Comparison of ENCODE assay signal across 9 cellular contexts in the genomic region with DNA sequence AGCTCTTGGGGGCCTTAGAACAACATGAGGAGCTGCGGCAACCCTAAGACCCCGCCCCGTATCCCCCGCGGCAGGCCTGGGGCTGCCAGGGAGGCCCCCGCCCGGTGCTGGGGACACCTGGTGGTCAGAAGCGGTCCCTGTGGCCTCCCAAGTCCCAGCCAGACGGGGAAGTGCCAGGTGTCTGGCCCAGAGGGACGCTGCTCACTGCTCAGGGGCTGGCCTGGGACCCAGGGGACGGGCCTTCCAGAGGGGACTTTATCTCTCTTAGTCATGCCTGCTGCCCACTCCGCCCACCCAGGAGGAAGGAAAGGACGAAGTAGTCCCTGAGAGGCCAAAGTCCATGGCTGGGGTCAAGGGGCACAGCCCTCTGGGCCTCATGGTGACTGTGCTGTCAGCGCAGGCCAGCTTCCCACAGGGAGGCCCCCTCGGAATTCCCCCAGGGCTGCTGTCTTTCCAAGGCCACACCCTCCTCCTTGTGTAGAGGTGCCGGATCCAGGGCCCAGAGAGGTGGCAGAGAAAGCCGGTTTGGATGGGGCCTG. TPM values are rescaled to one million over a fixed set of nuclear protein-coding genes. Genes with fewer than 3 reads are reported as not detected.
DNase-seq lines count a peak whose midpoint lies in the region; ATAC-seq and TF ChIP-seq lines count a peak whose summit lies in the region.
"Had no signal": no experiment of that assay in that cellular context is flagged by ENCODE, and none has a peak within 500 bp of the region (broad histone marks: within the 10 kb centered on the region; RNA-seq: fewer than 3 reads in every experiment).

No MANE protein-coding gene starts in this region.

- H3K9me3 ChIP-seq in heart left ventricle (no peaks in the 10 kb centered on the region), OCI-LY1 (ENCODE audit: low read length) (no peaks in the 10 kb centered on the region), transverse colon (no peaks in the 10 kb centered on the region)

- TF ChIP-seq POLR2A in heart left ventricle (IDR thresholded peaks at IDR 0.05) (no peak), transverse colon (IDR thresholded peaks at IDR 0.05) (no peak)

- no peak overlapping the region for H3K27ac Mint-ChIP-seq in glutamatergic neuron (ENCODE audit: unreplicated experiment)

- WGBS in heart left ventricle, 4 donors, result 55 to 72% (median 68%) methylated on average over 5 to 17 of the region's 17 CpGs
- WGBS in transverse colon (ENCODE audit: low coverage in 1 of 2), 2 donors, result 58 to 79% methylated on average over 3 to 10 of the region's 17 CpGs

- peak; percentile 5 to 38 (median 24) for TF ChIP-seq CTCF in heart left ventricle (IDR thresholded peaks at IDR 0.05)
- TF ChIP-seq CTCF in OCI-LY1 (IDR thresholded peaks at IDR 0.05; ENCODE audit: low read length), result peak; percentile 25; the same call in 1 of the 2 replicates
- peak; percentile 59 for TF ChIP-seq CTCF in glutamatergic neuron (IDR thresholded peaks at IDR 0.05; ENCODE audit: partially characterized antibody, unreplicated experiment)
- peak in 4 of 5 experiments; percentile 8 to 36 (median 26) for TF ChIP-seq CTCF in transverse colon (IDR thresholded peaks at IDR 0.05)

- H3K4me2 ChIP-seq in OCI-LY1 (ENCODE audit: low read length), result no peak overlapping the region

- no peaks in the 10 kb centered on the region for H3K79me2 ChIP-seq in OCI-LY1 (ENCODE audit: insufficient read depth, low read length)

- H3K4me1 ChIP-seq in heart left ventricle, result peaks cover 0 to 13% (median 8%) of the 10 kb centered on the region in 12 donors
- H3K4me1 ChIP-seq in OCI-LY1 (ENCODE audit: insufficient read depth, low read length, severe bottlenecking), result peaks cover 51% of the 10 kb centered on the region
- peaks cover 0 to 16% (median 10%) of the 10 kb centered on the region in 4 donors for H3K4me1 ChIP-seq in transverse colon

- H3K27ac ChIP-seq in heart left ventricle (no peak overlapping the region), OCI-LY1 (ENCODE audit: low read depth, low read length, poor library complexity, severe bottlenecking) (peak overlapping the region; percentile 77), transverse colon (no peak overlapping the region)
- H3K27ac ChIP-seq: coronary artery had no signal

- peaks cover 0 to 79% (median 16%) of the 10 kb centered on the region in 9 donors for H3K36me3 ChIP-seq in heart left ventricle
- peaks cover 90% of the 10 kb centered on the region for H3K36me3 ChIP-seq in OCI-LY1 (ENCODE audit: insufficient read depth, low read length)
- H3K36me3 ChIP-seq in transverse colon, result no peaks in the 10 kb centered on the region

- H3K36me3 Mint-ChIP-seq in glutamatergic neuron (ENCODE audit: unreplicated experiment), result no peaks in the 10 kb centered on the region

- no peaks in the 10 kb centered on the region for H4K20me1 ChIP-seq in OCI-LY1 (ENCODE audit: insufficient read depth, low read length)

- H3K4me3 Mint-ChIP-seq in glutamatergic neuron (ENCODE audit: unreplicated experiment), result no peak overlapping the region

- DNase-seq in heart left ventricle (no peak), left ventricle myocardium superior (no peak), glutamatergic neuron (peak; percentile 55), transverse colon (peak; percentile 21), SKM-1 (lab: John Stamatoyannopoulos, UW; ENCODE audit: unreplicated experiment) (no peak), posterior vena cava (ENCODE audit: low spot score) (no peak)
- no peak for DNase-seq in activated T-cell treated with anti-CD3 and anti-CD28 coated beads, Interleukin-2, amount 50 U/mL, for 1 hour

- H3F3A ChIP-seq in OCI-LY1 (ENCODE audit: insufficient read depth, low read length), result no peaks in the 10 kb centered on the region

- peaks cover 2% of the 10 kb centered on the region for H3K27me3 Mint-ChIP-seq in glutamatergic neuron (ENCODE audit: unreplicated experiment)

- intact Hi-C loops in heart left ventricle (cut with DNase I), result loop anchor here in 2 of 10 donors (5.0 kb wide), 1 partner anchor 61 kb away; no protein-coding TSS in a partner anchor
- intact Hi-C loops in left ventricle myocardium superior (cut with micrococcal nuclease), result no loop called here
- intact Hi-C loops in transverse colon (cut with DNase I; ENCODE audit: low total_unique reads), result no loop called here
- intact Hi-C loops in posterior vena cava (cut with DNase I), result no loop called here

- H3K27me3 ChIP-seq in heart left ventricle (no peaks in the 10 kb centered on the region), OCI-LY1 (ENCODE audit: insufficient read depth, low read length) (no peaks in the 10 kb centered on the region), transverse colon (no peaks in the 10 kb centered on the region)

- no peak overlapping the region for H2AFZ ChIP-seq in OCI-LY1 (ENCODE audit: low read length)

- no peak overlapping the region for H3K9ac ChIP-seq in OCI-LY1 (ENCODE audit: low read length)

- TF ChIP-seq EP300 in transverse colon (IDR thresholded peaks at IDR 0.05; ENCODE audit: low read depth), result no peak

- H3K4me3 ChIP-seq in heart left ventricle (no peak overlapping the region), OCI-LY1 (ENCODE audit: low read depth, low read length, poor library complexity, severe bottlenecking) (no peak overlapping the region), transverse colon (no peak overlapping the region)
- H3K4me3 ChIP-seq: coronary artery had no signal

- ATAC-seq in heart left ventricle (no peak), left ventricle myocardium superior (no peak)

- peaks cover 1% of the 10 kb centered on the region for H3K9me3 Mint-ChIP-seq in glutamatergic neuron (ENCODE audit: unreplicated experiment)

- no peaks in the 10 kb centered on the region for H3K4me1 Mint-ChIP-seq in glutamatergic neuron (ENCODE audit: low read depth, unreplicated experiment)

- in situ Hi-C loops in transverse colon (cut with MboI; ENCODE audit: low pct_ligation_motif_present in 1 of 4, low pct_unique_long_range_greater_than_20kb in 1 of 4, low sequenced_read_pairs in 3 of 4), result loop anchor here in 2 of 4 donors (25.0 kb wide), 2 partner anchors 174 to 349 kb away; a partner anchor contains a TSS

- H3K9me2 ChIP-seq in OCI-LY1 (ENCODE audit: low read depth, low read length), result no peaks in the 10 kb centered on the region

RNA-seq across cellular contexts. Expression of a gene that starts 31.0 kb away (rescaled TPM):
- total RNA-seq in heart left ventricle (10 to 100 TPM; 26.8 to 84.6 (median 55.0) TPM), left ventricle myocardium superior (95.6 TPM), glutamatergic neuron (ENCODE audit: unreplicated experiment) (0.64 TPM), transverse colon (10 to 100 TPM in 1 of 4 donors, 1 to 10 TPM in 3; 1.5 to 11.9 (median 6.5) TPM), posterior vena cava (100 to 1,000 TPM in 1 of 2 donors, 10 to 100 TPM in 1; 14.9 to 104 TPM)
- 10 to 100 TPM; 28.9 to 50.1 TPM for polyA plus RNA-seq in heart left ventricle

RNA-seq across cellular contexts. Expression of a gene that starts 39.5 kb away (rescaled TPM):
- total RNA-seq in heart left ventricle, result 10 to 100 TPM in 6 of 9 donors, 1 to 10 TPM in 3; 6.0 to 45.9 (median 11.5) TPM
- 1 to 10 TPM; 5.8 to 8.1 TPM for polyA plus RNA-seq in heart left ventricle
- 8.7 TPM for total RNA-seq in left ventricle myocardium superior
- total RNA-seq in glutamatergic neuron (ENCODE audit: unreplicated experiment), result not detected
- total RNA-seq in transverse colon, result 10 to 100 TPM; 15.0 to 78.6 (median 41.4) TPM
- 10 to 100 TPM; 36.6 to 45.1 TPM for total RNA-seq in posterior vena cava

Comparison
In these comparisons a context has a peak if more than half of its experiments do, and no peak if none do; other contexts are left out.
1. DNase-seq: peak in glutamatergic neuron (single experiment) and transverse colon (single experiment); none in heart left ventricle (0 of 5), left ventricle myocardium superior (single experiment), SKM-1 (single experiment), activated T-cell treated with anti-CD3 and anti-CD28 coated beads, Interleukin-2, amount 50 U/mL, for 1 hour (single experiment) and posterior vena cava (single experiment).
2. Peak in every context shown above with its lines, with median percentiles within 50 percentile points of each other: CTCF ChIP-seq.